ENCODE assay signal across 34 cellular contexts in the genomic region with DNA sequence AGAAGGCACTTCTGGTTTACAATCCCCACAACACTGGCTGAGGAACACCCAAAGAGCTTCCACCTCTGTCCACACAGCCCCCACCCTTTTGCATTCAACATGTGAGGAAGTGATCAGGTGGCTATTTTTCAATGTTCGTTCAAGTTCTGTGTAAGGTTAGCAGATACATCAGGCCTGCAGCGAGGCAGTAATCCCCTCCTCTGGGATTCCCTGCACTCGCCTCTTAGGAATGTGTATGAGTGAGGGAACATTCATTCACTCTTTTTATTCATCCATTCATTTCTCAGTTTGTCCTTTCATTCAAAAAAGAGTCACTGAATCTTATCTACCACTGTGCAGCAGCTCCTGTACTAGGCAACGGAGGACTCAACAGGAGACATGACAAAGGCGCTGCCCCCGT.
A peak's percentile ranks its signal among the peaks of the same experiment; 100 is the strongest.
DNase-seq lines count a peak whose midpoint lies in the region; ATAC-seq, FAIRE-seq and TF ChIP-seq lines count a peak whose summit lies in the region.
"Had no signal": no experiment of that assay in that cellular context is flagged by ENCODE, and none has a peak within 500 bp of the region (broad histone marks: within the 10 kb centered on the region; RNA-seq: fewer than 3 reads in every experiment).

No MANE protein-coding gene starts in this region.

- H3K4me1 ChIP-seq in K562 (replicated peaks in 1 of 2; ENCODE audit: control insufficient read depth in 2 of 2, insufficient read depth in 2 of 2, low read length in 2 of 2) (no peaks in the 10 kb centered on the region; a peak in 1 of 5 replicates), osteoblast (ENCODE audit: insufficient read depth, low read length) (no peaks in the 10 kb centered on the region), right cardiac atrium (ENCODE audit: control insufficient read depth, insufficient read depth, low read length) (no peaks in the 10 kb centered on the region)
- H3K4me1 ChIP-seq: Caco-2, right lobe of liver had no signal

- BruUV-seq in K562 (replicated peaks; lab: Mats Ljungman, UMichigan): no TSS peak

- no peak for TF ChIP-seq CTCF in K562 (IDR thresholded peaks at IDR 0.05 in 2 of 3, conservative IDR thresholded peaks at IDR 0.05 in 1 of 3; ENCODE audit: insufficient read depth in 2 of 3, low read depth in 1 of 3, low read length in 3 of 3)
- no peak for TF ChIP-seq CTCF in osteoblast (IDR thresholded peaks at IDR 0.05; ENCODE audit: extremely low read depth, low read depth, low read length)

- H3K27me3 ChIP-seq in K562 (ENCODE audit: control insufficient read depth in 2 of 2, insufficient read depth in 2 of 2, low read length in 2 of 2) (peaks cover 2 to 20% of the 10 kb centered on the region in 2 experiments; a peak in 2 of 5 replicates), osteoblast (ENCODE audit: insufficient read depth, low read length) (no peaks in the 10 kb centered on the region), right cardiac atrium (ENCODE audit: control insufficient read depth, insufficient read depth) (no peaks in the 10 kb centered on the region)
- H3K27me3 ChIP-seq: gastroesophageal sphincter, hepatocyte, right lobe of liver, upper lobe of left lung had no signal

- TF ChIP-seq EP300 in K562 (IDR thresholded peaks at IDR 0.05; ENCODE audit: low read length): no peak

- H3K4me1 Mint-ChIP-seq in T-cell: no peaks in the 10 kb centered on the region
- H3K4me1 Mint-ChIP-seq: activated B cell treated with CpG ODN at 0.5 μM for 24 hours; stimulated activated naive B cell treated with anti-CD40 and anti-IgM and Interleukin-4, amounts not matched to agents 10 μg/mL and 1 μg/mL and 100 μg/mL, for 72 hours had no signal

- H3K36me3 ChIP-seq in K562 (ENCODE audit: control insufficient read depth, insufficient read depth, low read length) (no peaks in the 10 kb centered on the region), osteoblast (ENCODE audit: insufficient read depth, low read length) (no peaks in the 10 kb centered on the region)
- H3K36me3 ChIP-seq: gastroesophageal sphincter, right lobe of liver, upper lobe of left lung had no signal

- H3K27ac ChIP-seq in K562 (ENCODE audit: extremely low read depth, low read depth, low read length) (no peak overlapping the region), osteoblast (ENCODE audit: low read depth, low read length) (no peak overlapping the region), right cardiac atrium (ENCODE audit: low read length) (no peak overlapping the region)
- H3K27ac ChIP-seq: gastroesophageal sphincter, hepatocyte, right lobe of liver, upper lobe of left lung had no signal

- no peak overlapping the region for H3K4me3 Mint-ChIP-seq in T-cell
- H3K4me3 Mint-ChIP-seq: activated B cell treated with CpG ODN at 0.5 μM for 24 hours; activated CD4-positive, alpha-beta memory T cell treated with anti-CD3 and anti-CD28 coated beads for 36 hours; activated naive CD4-positive, alpha-beta T cell treated with anti-CD3 and anti-CD28 coated beads for 36 hours; activated T-helper 1 cell treated with anti-CD3 and anti-CD28 coated beads, Interleukin-12 subunit alpha, Interleukin-12 subunit beta, Interleukin-2, Interleukin-4 antibody, amounts not matched to agents 30 ng/mL and 10 ng/mL and 1 ng/mL, durations not matched to agents 14 hours and 24 hours and 36 hours; endodermal cell; HFFc6; neural crest cell; stimulated activated naive B cell treated with anti-CD40 and anti-IgM and Interleukin-4, amounts not matched to agents 10 μg/mL and 1 μg/mL and 100 μg/mL, for 72 hours had no signal

- in situ Hi-C loops in K562 (cut with MboI): no loop called here

- no peak for FAIRE-seq in K562 (lab: Jason Lieb, UNC)

- DNase-seq in ELR (ENCODE audit: low read depth) (peak; percentile 54), M059J (ENCODE audit: low read depth) (peak; percentile 30), K562 (ENCODE audit: extremely low read depth in 1 of 4, low spot score in 3 of 4) (no peak), osteoblast (ENCODE audit: insufficient read length, low spot score, missing footprints) (peak; percentile 82), NAMALWA (ENCODE audit: low spot score) (no peak), right cardiac atrium (no peak), COLO829 (ENCODE audit: low spot score) (no peak), T-cell (no peak)
- DNase-seq: activated B cell treated with CpG ODN at 0.5 μM for 24 hours; activated CD4-positive, alpha-beta memory T cell treated with anti-CD3 and anti-CD28 coated beads for 36 hours; activated CD8-positive, alpha-beta memory T cell treated with anti-CD3 and anti-CD28 coated beads, Interleukin-2, amount 50 U/mL, for 4 hours; activated naive CD4-positive, alpha-beta T cell treated with anti-CD3 and anti-CD28 coated beads for 36 hours; amygdala; C1 segment of cervical spinal cord; Caco-2; cortex of kidney; DMS79 treated with DMSO at 0.1 percent for 48 hours; endodermal cell; HFFc6; left colon; MM.1S; NCI-H1436 treated with DMSO at 0.1 percent for 48 hours; NCI-H2107; NCI-H446 treated with DMSO at 0.1 percent for 48 hours; posterior cingulate gyrus; right lobe of liver; stimulated activated naive B cell treated with anti-CD40 and anti-IgM and Interleukin-4, amounts not matched to agents 10 μg/mL and 1 μg/mL and 100 μg/mL, for 72 hours; T-helper 9 cell had no signal

- H3K4me2 ChIP-seq in K562 (ENCODE audit: insufficient read depth, low read length) (no peak overlapping the region), osteoblast (ENCODE audit: insufficient read depth, low read length) (no peak overlapping the region)
- H3K4me2 ChIP-seq: hepatocyte had no signal

- intact Hi-C loops in K562 (cut with micrococcal nuclease): no loop called here
- intact Hi-C loops in right cardiac atrium (cut with DNase I): no loop called here

- no peak overlapping the region for H3K9ac ChIP-seq in K562 (ENCODE audit: insufficient read depth in 1 of 2, low read depth in 2 of 2, low read length in 2 of 2)

- WGBS in K562 (ENCODE audit: insufficient coverage, low coverage, missing lambda C conversion rate): 20% methylated on average over 6 of the region's 6 CpGs
- 90% methylated on average over 6 of the region's 6 CpGs for WGBS in right cardiac atrium

- H3K9me3 ChIP-seq in K562 (replicated peaks; ENCODE audit: control insufficient read depth, insufficient read depth, low read depth, low read length) (no peaks in the 10 kb centered on the region), osteoblast (ENCODE audit: low read depth, low read length) (no peaks in the 10 kb centered on the region), right cardiac atrium (ENCODE audit: control insufficient read depth, low read length) (no peaks in the 10 kb centered on the region)
- H3K9me3 ChIP-seq: Caco-2, gastroesophageal sphincter, right lobe of liver, upper lobe of left lung had no signal

- H3K9me1 ChIP-seq in K562 (ENCODE audit: control insufficient read depth, insufficient read depth, low read length): no peaks in the 10 kb centered on the region

- H2AFZ ChIP-seq in K562 (ENCODE audit: low read depth, low read length) (no peak overlapping the region), osteoblast (ENCODE audit: low read length) (peak overlapping the region; percentile 34)
- H2AFZ ChIP-seq: hepatocyte had no signal

- H3K4me3 ChIP-seq in K562 (no peak overlapping the region), osteoblast (ENCODE audit: insufficient read depth, low read length) (no peak overlapping the region), right cardiac atrium (ENCODE audit: low read length) (no peak overlapping the region)
- H3K4me3 ChIP-seq: gastroesophageal sphincter, hepatocyte, right lobe of liver, upper lobe of left lung had no signal

- ATAC-seq in K562 (no peak), right cardiac atrium (no peak), T-cell (replicated peaks in 1 of 4) (no peak)
- ATAC-seq: esophagus mucosa; gastroesophageal sphincter; left colon; right lobe of liver; stimulated activated naive B cell treated with anti-CD40 and anti-IgM and Interleukin-4, amounts not matched to agents 10 μg/mL and 1 μg/mL and 100 μg/mL, for 72 hours had no signal

- no peaks in the 10 kb centered on the region for H3K79me2 ChIP-seq in K562 (ENCODE audit: control insufficient read depth, insufficient read depth, low read length)
- H3K79me2 ChIP-seq in osteoblast (ENCODE audit: insufficient read depth, low read length): no peaks in the 10 kb centered on the region
- H3K79me2 ChIP-seq: hepatocyte had no signal

- TF ChIP-seq RAD21 in K562 (CRISPR knock-in tag; conservative IDR thresholded peaks at IDR 0.05 in 1 of 2, IDR thresholded peaks at IDR 0.05 in 1 of 2): no peak

- H3K27me3 Mint-ChIP-seq in T-cell: no peaks in the 10 kb centered on the region
- H3K27me3 Mint-ChIP-seq: activated B cell treated with CpG ODN at 0.5 μM for 24 hours; activated CD4-positive, alpha-beta memory T cell treated with anti-CD3 and anti-CD28 coated beads for 36 hours; stimulated activated naive B cell treated with anti-CD40 and anti-IgM and Interleukin-4, amounts not matched to agents 10 μg/mL and 1 μg/mL and 100 μg/mL, for 72 hours had no signal

- no peak for TF ChIP-seq POLR2A in K562 (conservative IDR thresholded peaks at IDR 0.05)

- no peaks in the 10 kb centered on the region for H3K9me3 Mint-ChIP-seq in T-cell
- H3K9me3 Mint-ChIP-seq: activated B cell treated with CpG ODN at 0.5 μM for 24 hours; activated CD4-positive, alpha-beta memory T cell treated with anti-CD3 and anti-CD28 coated beads for 36 hours; activated naive CD4-positive, alpha-beta T cell treated with anti-CD3 and anti-CD28 coated beads for 36 hours; activated T-helper 1 cell treated with anti-CD3 and anti-CD28 coated beads, Interleukin-12 subunit alpha, Interleukin-12 subunit beta, Interleukin-2, Interleukin-4 antibody, amounts not matched to agents 30 ng/mL and 10 ng/mL and 1 ng/mL, durations not matched to agents 14 hours and 24 hours and 36 hours; HFFc6; neural crest cell; stimulated activated naive B cell treated with anti-CD40 and anti-IgM and Interleukin-4, amounts not matched to agents 10 μg/mL and 1 μg/mL and 100 μg/mL, for 72 hours had no signal

- no peaks in the 10 kb centered on the region for H3K36me3 Mint-ChIP-seq in T-cell
- H3K36me3 Mint-ChIP-seq: activated CD4-positive, alpha-beta memory T cell treated with anti-CD3 and anti-CD28 coated beads for 36 hours; stimulated activated naive B cell treated with anti-CD40 and anti-IgM and Interleukin-4, amounts not matched to agents 10 μg/mL and 1 μg/mL and 100 μg/mL, for 72 hours had no signal

- no peaks in the 10 kb centered on the region for H4K20me1 ChIP-seq in K562 (replicated peaks; ENCODE audit: control insufficient read depth, insufficient read depth, low read length)
- H4K20me1 ChIP-seq in osteoblast (ENCODE audit: insufficient read depth, low read length): no peaks in the 10 kb centered on the region

- CTCF ChIA-PET in K562 (lab: Yijun Ruan, JAX; ENCODE audit: low intra/inter-chr PET ratio) (no interaction called here), T-cell (lab: Charles Lee) (interaction anchor here in 1 of 2 donors (0.7 kb wide), 1 partner anchor 373 kb away, joined by 3 read pairs; no protein-coding TSS in a partner anchor)

- no peak overlapping the region for H3K27ac Mint-ChIP-seq in T-cell
- H3K27ac Mint-ChIP-seq: activated B cell treated with CpG ODN at 0.5 μM for 24 hours; activated CD4-positive, alpha-beta memory T cell treated with anti-CD3 and anti-CD28 coated beads for 36 hours; activated naive CD4-positive, alpha-beta T cell treated with anti-CD3 and anti-CD28 coated beads for 36 hours; activated T-helper 1 cell treated with anti-CD3 and anti-CD28 coated beads, Interleukin-12 subunit alpha, Interleukin-12 subunit beta, Interleukin-2, Interleukin-4 antibody, amounts not matched to agents 30 ng/mL and 10 ng/mL and 1 ng/mL, durations not matched to agents 14 hours and 24 hours and 36 hours; endodermal cell; HFFc6; stimulated activated naive B cell treated with anti-CD40 and anti-IgM and Interleukin-4, amounts not matched to agents 10 μg/mL and 1 μg/mL and 100 μg/mL, for 72 hours had no signal

- POLR2A ChIA-PET in K562 (lab: Yijun Ruan, JAX): no interaction called here
- POLR2A ChIA-PET in T-cell (lab: Charles Lee): no interaction called here

Comparison
In these comparisons a context has a peak if more than half of its experiments do, and no peak if none do; other contexts are left out.
1. DNase-seq: peak in ELR (single experiment), M059J (single experiment) and osteoblast (single experiment); none in K562 (0 of 4), NAMALWA (single experiment), right cardiac atrium (0 of 3), COLO829 (single experiment) and T-cell (0 of 34).